Comparison of ENCODE assay signal across 33 cellular contexts in the genomic region with DNA sequence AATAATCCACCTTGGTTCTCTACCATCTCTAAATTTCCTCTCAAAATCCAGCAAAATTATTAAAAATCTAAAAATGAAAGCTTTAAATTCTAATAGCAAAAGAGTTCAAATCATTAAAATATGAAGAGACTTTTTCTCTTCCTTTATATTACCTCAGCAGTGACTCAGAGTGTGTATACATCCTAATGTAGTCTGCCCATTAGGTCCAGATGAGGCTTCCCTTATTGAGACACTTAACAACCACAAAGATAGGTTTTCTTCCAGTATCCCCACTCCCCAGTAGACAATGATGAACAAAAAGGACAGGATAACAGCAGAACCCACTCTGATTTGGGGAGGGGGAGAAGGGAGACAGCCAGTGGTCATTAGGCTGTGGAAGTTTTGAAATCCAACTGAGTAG.
DNase-seq lines count a peak whose midpoint lies in the region; ATAC-seq, FAIRE-seq and TF ChIP-seq lines count a peak whose summit lies in the region.
"Had no signal": no experiment of that assay in that cellular context is flagged by ENCODE, and none has a peak within 500 bp of the region (broad histone marks: within the 10 kb centered on the region; RNA-seq: fewer than 3 reads in every experiment).

No MANE protein-coding gene starts in this region.

- no peak overlapping the region for H2AFZ ChIP-seq in PC-9
- no peak overlapping the region for H2AFZ ChIP-seq in osteoblast (ENCODE audit: low read length)
- H2AFZ ChIP-seq in neural progenitor cell (replicated peaks) = no peak overlapping the region
- H2AFZ ChIP-seq: hepatocyte had no signal

- H3K9me3 ChIP-seq in PC-9 (ENCODE audit: insufficient read depth, low read depth) (peaks cover 3% of the 10 kb centered on the region; the same call in 1 of the 2 replicates), osteoblast (ENCODE audit: low read depth, low read length) (no peaks in the 10 kb centered on the region), neural progenitor cell (ENCODE audit: low read depth) (no peaks in the 10 kb centered on the region)
- H3K9me3 ChIP-seq: left lung, testis, vagina had no signal

- no peaks in the 10 kb centered on the region for H3K79me2 ChIP-seq in PC-9 (ENCODE audit: low read depth)
- H3K79me2 ChIP-seq in osteoblast (ENCODE audit: insufficient read depth, low read length) = no peaks in the 10 kb centered on the region
- H3K79me2 ChIP-seq in neural progenitor cell (ENCODE audit: low read depth) = no peaks in the 10 kb centered on the region
- H3K79me2 ChIP-seq: hepatocyte had no signal

- no TSS peak for BruUV-seq in PC-9 (replicated peaks; lab: Mats Ljungman, UMichigan)

- H3K4me2 ChIP-seq in PC-9 (0 out of 2 replicates have a peak overlapping the region, but pooled peaks have one; percentile 16), osteoblast (ENCODE audit: insufficient read depth, low read length) (peak overlapping the region; percentile 83), neural progenitor cell (no peak overlapping the region)
- H3K4me2 ChIP-seq: hepatocyte had no signal

- no peaks in the 10 kb centered on the region for H3K36me3 ChIP-seq in PC-9 (ENCODE audit: low read depth)
- no peaks in the 10 kb centered on the region for H3K36me3 ChIP-seq in bronchial epithelial cell (ENCODE audit: control insufficient read depth, insufficient read depth, low read length)
- no peaks in the 10 kb centered on the region for H3K36me3 ChIP-seq in osteoblast (ENCODE audit: insufficient read depth, low read length)
- no peaks in the 10 kb centered on the region for H3K36me3 ChIP-seq in neural progenitor cell
- H3K36me3 ChIP-seq: left lung, vagina had no signal

- no peaks in the 10 kb centered on the region for H3K36me3 Mint-ChIP-seq in neural progenitor cell
- H3K36me3 Mint-ChIP-seq: activated naive CD8-positive, alpha-beta T cell; CD14-positive monocyte; immature natural killer cell; naive thymus-derived CD4-positive, alpha-beta T cell; stimulated activated naive B cell treated with anti-CD40 and anti-IgM and Interleukin-4, amounts not matched to agents 10 μg/mL and 1 μg/mL and 100 μg/mL, for 72 hours; T-cell had no signal

- peak; percentile 41 for DNase-seq in EH (ENCODE audit: low read depth)
- DNase-seq in PC-9 = no peak
- DNase-seq in bronchial epithelial cell (ENCODE audit: low read depth) = peak; percentile 82
- DNase-seq in osteoblast (ENCODE audit: insufficient read length, low spot score, missing footprints) = no peak
- no peak for DNase-seq in neural progenitor cell (ENCODE audit: low spot score)
- no peak for DNase-seq in stimulated activated naive CD4-positive, alpha-beta T cell treated with Interleukin-2 at 50 U/mL for 16 hours (lab: John Stamatoyannopoulos, UW)
- no peak for DNase-seq in HUDEP-2 (lab: John Stamatoyannopoulos, UW; ENCODE audit: unreplicated experiment in 76 of 76)
- DNase-seq: activated CD4-positive, alpha-beta T cell treated with anti-CD3 and anti-CD28 coated beads, Interleukin-2, amount 50 U/mL, for 48 hours; activated CD8-positive, alpha-beta memory T cell treated with anti-CD3 and anti-CD28 coated beads, Interleukin-2, amount 50 U/mL, for 48 hours; aorta; GOT3; immature natural killer cell; left lung; naive thymus-derived CD4-positive, alpha-beta T cell; NCI-H1092 treated with DMSO at 0.1 percent for 48 hours; NCI-H2029; retina; Right ventricle myocardium superior; stimulated activated CD4-positive, alpha-beta T cell treated with anti-CD3 and anti-CD28 coated beads, Interleukin-4, amount 100 ng/mL, for 1 hour; stimulated activated naive B cell treated with anti-CD40 and anti-IgM and Interleukin-4, amounts not matched to agents 10 μg/mL and 1 μg/mL and 100 μg/mL, for 72 hours; T-cell; testis had no signal

- H3K4me3 ChIP-seq in PC-9 (no peak overlapping the region), bronchial epithelial cell (ENCODE audit: low read depth, low read length) (no peak overlapping the region), osteoblast (ENCODE audit: insufficient read depth, low read length) (no peak overlapping the region), neural progenitor cell (no peak overlapping the region)
- H3K4me3 ChIP-seq: hepatocyte, left lung, testis, vagina had no signal

- no peaks in the 10 kb centered on the region for H3K27me3 ChIP-seq in PC-9 (ENCODE audit: insufficient read depth, low read depth)
- H3K27me3 ChIP-seq in bronchial epithelial cell (ENCODE audit: control insufficient read depth, insufficient read depth, low read length) = no peaks in the 10 kb centered on the region
- no peaks in the 10 kb centered on the region for H3K27me3 ChIP-seq in osteoblast (ENCODE audit: insufficient read depth, low read length)
- H3K27me3 ChIP-seq in neural progenitor cell = no peaks in the 10 kb centered on the region
- H3K27me3 ChIP-seq: hepatocyte, left lung, testis, vagina had no signal

- intact Hi-C loops in PC-9 (cut with micrococcal nuclease; ENCODE audit: unreplicated experiment) = no loop called here

- H3K4me1 ChIP-seq in PC-9 (replicated peaks; ENCODE audit: insufficient read depth) (peaks cover 33% of the 10 kb centered on the region), osteoblast (ENCODE audit: insufficient read depth, low read length) (peaks cover 45% of the 10 kb centered on the region), neural progenitor cell (no peaks in the 10 kb centered on the region)
- H3K4me1 ChIP-seq: left lung, testis, vagina had no signal

- H4K20me1 ChIP-seq in PC-9 (ENCODE audit: insufficient read depth) (no peaks in the 10 kb centered on the region), osteoblast (ENCODE audit: insufficient read depth, low read length) (no peaks in the 10 kb centered on the region), neural progenitor cell (ENCODE audit: low read depth) (no peaks in the 10 kb centered on the region)

- H3K9ac ChIP-seq in neural progenitor cell = no peak overlapping the region

- no peak overlapping the region for H3K4me3 Mint-ChIP-seq in neural progenitor cell
- H3K4me3 Mint-ChIP-seq: activated naive CD8-positive, alpha-beta T cell; CD14-positive monocyte; central memory CD8-positive, alpha-beta T cell; immature natural killer cell; naive thymus-derived CD4-positive, alpha-beta T cell; stimulated activated naive B cell treated with anti-CD40 and anti-IgM and Interleukin-4, amounts not matched to agents 10 μg/mL and 1 μg/mL and 100 μg/mL, for 72 hours; T-cell had no signal

- peaks cover 2% of the 10 kb centered on the region for H3K4me1 Mint-ChIP-seq in neural progenitor cell
- H3K4me1 Mint-ChIP-seq: CD14-positive monocyte; central memory CD8-positive, alpha-beta T cell; immature natural killer cell; naive thymus-derived CD4-positive, alpha-beta T cell; stimulated activated naive B cell treated with anti-CD40 and anti-IgM and Interleukin-4, amounts not matched to agents 10 μg/mL and 1 μg/mL and 100 μg/mL, for 72 hours; T-cell had no signal

- H3K27ac ChIP-seq in PC-9 (peak overlapping the region; percentile 57), osteoblast (ENCODE audit: low read depth, low read length) (peak overlapping the region; percentile 98), neural progenitor cell (no peak overlapping the region)
- H3K27ac ChIP-seq: hepatocyte, left lung, testis, vagina had no signal

- POLR2A ChIA-PET in PC-9 (lab: Charles Lee; ENCODE audit: unreplicated experiment) = interaction anchor here (0.6 kb wide), 1 partner anchor 65 kb away, joined by 4 read pairs; no protein-coding TSS in a partner anchor

- CTCF ChIA-PET in PC-9 (lab: Charles Lee) = no interaction called here

- H3K9me2 ChIP-seq in PC-9 (ENCODE audit: insufficient read depth) = no peaks in the 10 kb centered on the region

- no peaks in the 10 kb centered on the region for H3K27me3 Mint-ChIP-seq in neural progenitor cell (ENCODE audit: insufficient read depth, low read depth)
- H3K27me3 Mint-ChIP-seq: central memory CD8-positive, alpha-beta T cell; stimulated activated naive B cell treated with anti-CD40 and anti-IgM and Interleukin-4, amounts not matched to agents 10 μg/mL and 1 μg/mL and 100 μg/mL, for 72 hours had no signal

- H3F3A ChIP-seq in PC-9 (ENCODE audit: insufficient read depth, low read depth) (peaks cover 5% of the 10 kb centered on the region; the same call in 1 of the 2 replicates), neural progenitor cell (ENCODE audit: low read depth) (no peaks in the 10 kb centered on the region)

- H3K27ac Mint-ChIP-seq in neural progenitor cell = no peak overlapping the region
- H3K27ac Mint-ChIP-seq: activated naive CD8-positive, alpha-beta T cell; activated T-helper 2 cell treated with anti-CD3 and anti-CD28 coated beads, Interferon-gamma antibody, Interleukin-2, Interleukin-4, amounts not matched to agents 10 μg/mL and 5 μg/mL and 100 μg/mL, durations not matched to agents 14 hours and 24 hours and 36 hours; CD14-positive monocyte; immature natural killer cell; naive thymus-derived CD4-positive, alpha-beta T cell; stimulated activated naive B cell treated with anti-CD40 and anti-IgM and Interleukin-4, amounts not matched to agents 10 μg/mL and 1 μg/mL and 100 μg/mL, for 72 hours; T-cell had no signal

- no peak for FAIRE-seq in bronchial epithelial cell (lab: Jason Lieb, UNC)
- FAIRE-seq: D721Med, frontal cortex, G401.6, HepG2 had no signal

- ATAC-seq in GM21737 (IDR thresholded peaks at IDR 0.05; ENCODE audit: unreplicated experiment) = no peak
- ATAC-seq: naive thymus-derived CD4-positive, alpha-beta T cell; stimulated activated naive B cell treated with anti-CD40 and anti-IgM and Interleukin-4, amounts not matched to agents 10 μg/mL and 1 μg/mL and 100 μg/mL, for 72 hours; T-cell had no signal

- TF ChIP-seq CTCF in PC-9 (conservative IDR thresholded peaks at IDR 0.05) = no peak
- no peak for TF ChIP-seq CTCF in bronchial epithelial cell (IDR thresholded peaks at IDR 0.05; ENCODE audit: insufficient read depth, low read length, severe bottlenecking)
- no peak for TF ChIP-seq CTCF in osteoblast (IDR thresholded peaks at IDR 0.05; ENCODE audit: extremely low read depth, low read depth, low read length)
- no peak for TF ChIP-seq CTCF in neural progenitor cell (IDR thresholded peaks at IDR 0.05)

- no peaks in the 10 kb centered on the region for H3K9me3 Mint-ChIP-seq in neural progenitor cell
- H3K9me3 Mint-ChIP-seq: activated T-helper 2 cell treated with anti-CD3 and anti-CD28 coated beads, Interferon-gamma antibody, Interleukin-2, Interleukin-4, amounts not matched to agents 10 μg/mL and 5 μg/mL and 100 μg/mL, durations not matched to agents 14 hours and 24 hours and 36 hours; CD14-positive monocyte; stimulated activated naive B cell treated with anti-CD40 and anti-IgM and Interleukin-4, amounts not matched to agents 10 μg/mL and 1 μg/mL and 100 μg/mL, for 72 hours; T-cell had no signal

Comparison
In these comparisons a context has a peak if more than half of its experiments do, and no peak if none do; other contexts are left out.
1. DNase-seq: peak in EH (single experiment) and bronchial epithelial cell (single experiment); none in PC-9 (0 of 2), osteoblast (single experiment), neural progenitor cell (single experiment), stimulated activated naive CD4-positive, alpha-beta T cell treated with Interleukin-2 at 50 U/mL for 16 hours (single experiment) and HUDEP-2 (0 of 76).